ENCODE assay signal across 14 cellular contexts in genomic region chr14:95174184-95174804, GRCh38. TPM values are rescaled to one million over a fixed set of nuclear protein-coding genes. Genes with fewer than 3 reads are reported as not detected.
DNase-seq lines count a peak whose midpoint lies in the region; ATAC-seq and TF ChIP-seq lines count a peak whose summit lies in the region.
"Had no signal": no experiment of that assay in that cellular context is flagged by ENCODE, and none has a peak within 500 bp of the region (broad histone marks: within the 10 kb centered on the region; RNA-seq: fewer than 3 reads in every experiment).

No MANE protein-coding gene starts in this region.

- H3K27me3 ChIP-seq in cardiac muscle cell (no peaks in the 10 kb centered on the region), mammary epithelial cell (ENCODE audit: insufficient read depth, low read length) (no peaks in the 10 kb centered on the region)
- H3K27me3 ChIP-seq: uterus had no signal

- H3K4me3 ChIP-seq in cardiac muscle cell: no peak overlapping the region
- no peak overlapping the region for H3K4me3 ChIP-seq in mammary epithelial cell (replicated peaks in 1 of 3; ENCODE audit: insufficient read depth in 1 of 3, low read depth in 2 of 3, low read length in 3 of 3)
- H3K4me3 ChIP-seq: uterus had no signal

- no peaks in the 10 kb centered on the region for H4K20me1 ChIP-seq in mammary epithelial cell (ENCODE audit: insufficient read depth, low read length)

- no peak overlapping the region for H3K4me2 ChIP-seq in mammary epithelial cell (ENCODE audit: insufficient read depth, low read depth, low read length)

- WGBS in mammary epithelial cell (ENCODE audit: low coverage, missing lambda C conversion rate): 7% methylated on average over 2 of the region's 2 CpGs

- no peak for ATAC-seq in GM18907 (IDR thresholded peaks at IDR 0.05; ENCODE audit: unreplicated experiment)
- no peak for ATAC-seq in HG02970 (IDR thresholded peaks at IDR 0.05; ENCODE audit: low FRiP score, unreplicated experiment)

- DNase-seq in cardiac muscle cell (ENCODE audit: low read depth in 1 of 2, low spot score in 1 of 2) (peak in 1 of 2 donors; percentile 41), cardiac septum (ENCODE audit: low spot score) (no peak), mammary epithelial cell (no peak), kidney glomerular epithelial cell (lab: John Stamatoyannopoulos, UW) (peak; percentile 3), substantia nigra (lab: John Stamatoyannopoulos, UW) (no peak), GF-D8 (lab: John Stamatoyannopoulos, UW) (no peak)
- DNase-seq: DMS53; H7; NCI-H1105 treated with DMSO at 0.1 percent for 48 hours; stimulated activated CD4-positive, alpha-beta T cell treated with anti-CD3 and anti-CD28 coated beads, Interleukin-15, amount 100 ng/mL, for 24 hours; stimulated activated CD8-positive, alpha-beta memory T cell treated with anti-CD3 and anti-CD28 coated beads, Interleukin-4, amount 100 ng/mL, for 48 hours; uterus had no signal

- H3K4me1 ChIP-seq in cardiac muscle cell (ENCODE audit: low read depth) (no peaks in the 10 kb centered on the region), mammary epithelial cell (ENCODE audit: insufficient read depth, low read length) (no peaks in the 10 kb centered on the region)
- H3K4me1 ChIP-seq: uterus had no signal

- no peak overlapping the region for H2AFZ ChIP-seq in mammary epithelial cell (ENCODE audit: low read depth, low read length)

- TF ChIP-seq CTCF in cardiac muscle cell (IDR thresholded peaks at IDR 0.05; ENCODE audit: low read depth, low read length) (peak; percentile 34), mammary epithelial cell (conservative IDR thresholded peaks at IDR 0.05 in 1 of 2, IDR thresholded peaks at IDR 0.05 in 1 of 2; ENCODE audit: extremely low read depth in 1 of 2, insufficient read depth in 1 of 2, low read depth in 1 of 2, low read length in 2 of 2) (peak; percentile 19 to 39)

- H3K36me3 ChIP-seq in cardiac muscle cell (no peaks in the 10 kb centered on the region), mammary epithelial cell (ENCODE audit: insufficient read depth, low read length) (no peaks in the 10 kb centered on the region)
- H3K36me3 ChIP-seq: uterus had no signal

- no peaks in the 10 kb centered on the region for H3K79me2 ChIP-seq in mammary epithelial cell (ENCODE audit: insufficient read depth, low read length)

- dilution Hi-C loops in mammary epithelial cell (cut with HindIII; ENCODE audit: low sequenced_read_pairs): no loop called here

- in situ Hi-C loops in mammary epithelial cell (cut with MboI; ENCODE audit: low sequenced_read_pairs in 2 of 2): no loop called here

- H3K9me3 ChIP-seq in cardiac muscle cell (ENCODE audit: low read depth): no peaks in the 10 kb centered on the region
- no peaks in the 10 kb centered on the region for H3K9me3 ChIP-seq in mammary epithelial cell (replicated peaks; ENCODE audit: insufficient read depth, low read length)
- H3K9me3 ChIP-seq: uterus had no signal

- CTCF ChIA-PET in mammary epithelial cell (lab: Charles Lee; ENCODE audit: low non-redundant PET): interaction anchor here (0.6 to 0.7 kb wide), 3 partner anchors 187 to 1004 kb away, joined by 3 to 5 read pairs (median 3); no protein-coding TSS in a partner anchor

- no peak overlapping the region for H3K9ac ChIP-seq in mammary epithelial cell (ENCODE audit: insufficient read depth, low read length)

- intact Hi-C loops in cardiac septum (cut with DNase I) (no loop called here), mammary epithelial cell (cut with micrococcal nuclease) (loop anchor here (1.0 to 5.0 kb wide), 2 partner anchors 188 to 258 kb away; no protein-coding TSS in a partner anchor)

- BruUV-seq in mammary epithelial cell (replicated peaks; lab: Mats Ljungman, UMichigan): no TSS peak

- H3K27ac ChIP-seq in cardiac muscle cell: no peak overlapping the region
- H3K27ac ChIP-seq in mammary epithelial cell (ENCODE audit: insufficient read depth, low read depth, low read length): no peak overlapping the region
- H3K27ac ChIP-seq in substantia nigra (ENCODE audit: low read depth, low read length, poor library complexity, severe bottlenecking): no peak overlapping the region
- H3K27ac ChIP-seq: uterus had no signal

RNA-seq across cellular contexts. Expression of gene DICER1, which starts 17.0 kb away (rescaled TPM):
- total RNA-seq in cardiac muscle cell: 31.1 and 69.8 TPM in 2 replicates
- 14.6 and 28.1 TPM in 2 replicates for polyA plus RNA-seq in cardiac muscle cell
- total RNA-seq in cardiac septum: 33.1 TPM
- 10 to 100 TPM; 48.4 to 56.0 TPM for total RNA-seq in mammary epithelial cell
- polyA plus RNA-seq in mammary epithelial cell: 17.1 TPM
- 185 TPM for polyA minus RNA-seq in mammary epithelial cell
